16 cellular contexts compared by ENCODE assay signal in the genomic region with DNA sequence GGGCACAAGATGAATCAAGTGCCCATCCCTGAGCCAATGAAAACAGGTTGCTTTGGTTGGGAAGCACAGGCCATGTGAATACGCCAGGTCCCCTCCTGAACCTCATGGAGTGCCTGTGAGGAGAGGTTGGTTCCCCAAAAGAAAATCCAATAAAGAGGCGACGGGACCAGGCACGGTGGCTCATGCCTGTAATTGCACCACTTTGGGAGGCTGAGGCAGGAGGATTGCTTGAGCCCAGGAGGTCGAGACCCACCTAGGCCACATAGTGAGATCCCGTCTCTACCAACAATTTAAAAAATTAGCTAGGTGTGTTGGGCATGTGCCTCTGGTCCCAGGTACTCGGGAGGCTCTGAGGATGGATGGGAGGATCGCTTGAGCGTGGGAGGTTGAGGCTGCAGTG. TPM values are rescaled to one million over a fixed set of nuclear protein-coding genes. Genes with fewer than 3 reads are reported as not detected.
DNase-seq lines count a peak whose midpoint lies in the region; ATAC-seq and TF ChIP-seq lines count a peak whose summit lies in the region.
"Had no signal": no experiment of that assay in that cellular context is flagged by ENCODE, and none has a peak within 500 bp of the region (broad histone marks: within the 10 kb centered on the region; RNA-seq: fewer than 3 reads in every experiment).

No MANE protein-coding gene starts in this region.

- H4K20me1 ChIP-seq in mammary epithelial cell (ENCODE audit: insufficient read depth, low read length): no peaks in the 10 kb centered on the region

- peaks cover 4 to 8% of the 10 kb centered on the region in 2 donors for H3K4me1 ChIP-seq in neuronal stem cell (ENCODE audit: control insufficient read depth in 2 of 2, insufficient read depth in 1 of 2, low read depth in 1 of 2, low read length in 2 of 2)
- peaks cover 14% of the 10 kb centered on the region for H3K4me1 ChIP-seq in mammary epithelial cell (ENCODE audit: insufficient read depth, low read length)
- H3K4me1 ChIP-seq: Caco-2 had no signal

- no peaks in the 10 kb centered on the region for H3K9me3 ChIP-seq in CD4-positive, alpha-beta T cell (ENCODE audit: control insufficient read depth, low read length)
- H3K9me3 ChIP-seq in neuronal stem cell (replicated peaks in 1 of 2; ENCODE audit: control insufficient read depth in 2 of 2, insufficient read depth in 1 of 2, low read depth in 1 of 2, low read length in 2 of 2): no peaks in the 10 kb centered on the region
- no peaks in the 10 kb centered on the region for H3K9me3 ChIP-seq in mammary epithelial cell (replicated peaks; ENCODE audit: insufficient read depth, low read length)
- H3K9me3 ChIP-seq: Caco-2, HAP-1 had no signal

- CTCF ChIA-PET in activated CD4-positive, alpha-beta T cell treated with anti-CD3 and anti-CD28 coated beads, Interleukin-2, amount 10 ng/mL, durations not matched to agents 7 days and 5 days (lab: Charles Lee): interaction anchor here (0.6 to 2.6 kb wide), 6 partner anchors 19 to 449 kb away, joined by 3 to 9 read pairs (median 4); a partner anchor contains a TSS
- CTCF ChIA-PET in CD4-positive, alpha-beta T cell (lab: Charles Lee): interaction anchor here (0.6 to 0.7 kb wide), 2 partner anchors 33 to 37 kb away, joined by 3 read pairs; no protein-coding TSS in a partner anchor
- CTCF ChIA-PET in WTC11 (lab: Charles Lee): interaction anchor here (0.6 to 1.8 kb wide), 3 partner anchors 68 to 676 kb away, joined by 3 to 6 read pairs (median 4); no protein-coding TSS in a partner anchor
- CTCF ChIA-PET in mammary epithelial cell (lab: Charles Lee; ENCODE audit: low non-redundant PET): no interaction called here

- no peak for TF ChIP-seq CTCF in CD4-positive, alpha-beta T cell (IDR thresholded peaks at IDR 0.05)
- TF ChIP-seq CTCF in WTC11 (IDR thresholded peaks at IDR 0.05) (no peak), mammary epithelial cell (conservative IDR thresholded peaks at IDR 0.05 in 1 of 2, IDR thresholded peaks at IDR 0.05 in 1 of 2; ENCODE audit: extremely low read depth in 1 of 2, insufficient read depth in 1 of 2, low read depth in 1 of 2, low read length in 2 of 2) (no peak)

- H2BK120ac ChIP-seq in neuronal stem cell (ENCODE audit: low read depth, low read length): no peak overlapping the region

- H3K4me2 ChIP-seq in neuronal stem cell (ENCODE audit: insufficient read depth, low read length, poor library complexity, severe bottlenecking): no peak overlapping the region
- no peak overlapping the region for H3K4me2 ChIP-seq in mammary epithelial cell (ENCODE audit: insufficient read depth, low read depth, low read length)

- dilution Hi-C loops in mammary epithelial cell (cut with HindIII; ENCODE audit: low sequenced_read_pairs): no loop called here

- H3K79me2 ChIP-seq in mammary epithelial cell (ENCODE audit: insufficient read depth, low read length): peaks cover 4% of the 10 kb centered on the region

- no peak overlapping the region for H3K4me3 ChIP-seq in neuronal stem cell (ENCODE audit: low read length in 2 of 2)
- no peak overlapping the region for H3K4me3 ChIP-seq in mammary epithelial cell (replicated peaks in 1 of 3; ENCODE audit: insufficient read depth in 1 of 3, low read depth in 2 of 3, low read length in 3 of 3)
- H3K4me3 ChIP-seq: HAP-1 had no signal

- no peak overlapping the region for H3K27ac ChIP-seq in CD4-positive, alpha-beta T cell (ENCODE audit: low read depth, low read length)
- no peak overlapping the region for H3K27ac ChIP-seq in neuronal stem cell (replicated peaks; ENCODE audit: low read length)
- H3K27ac ChIP-seq in mammary epithelial cell (ENCODE audit: insufficient read depth, low read depth, low read length): no peak overlapping the region

- no peak for DNase-seq in activated CD4-positive, alpha-beta T cell treated with anti-CD3 and anti-CD28 coated beads, Interleukin-2, amount 10 ng/mL, durations not matched to agents 7 days and 5 days
- DNase-seq in activated CD4-positive, alpha-beta T cell treated with anti-CD3 and anti-CD28 coated beads for 4 hours: no peak
- DNase-seq in CD4-positive, alpha-beta T cell: no peak
- DNase-seq in WTC11 (ENCODE audit: low spot score): no peak
- DNase-seq in neuronal stem cell (ENCODE audit: low spot score): no peak
- no peak for DNase-seq in mammary epithelial cell
- no peak for DNase-seq in 8988T
- DNase-seq: C1 segment of cervical spinal cord; Caco-2; CD8-positive, alpha-beta T cell; DMS153; DND-41; GOT3; HFFc6 had no signal

- no CpG with 5 or more reads among the region's 9 CpGs for WGBS in neuronal stem cell (ENCODE audit: extremely low coverage in 2 of 2, insufficient read length in 2 of 2, insufficient replicate concordance in 1 of 2), 2 donors
- 73% methylated on average over 8 of the region's 9 CpGs for WGBS in mammary epithelial cell (ENCODE audit: low coverage, missing lambda C conversion rate)

- in situ Hi-C loops in mammary epithelial cell (cut with MboI; ENCODE audit: low sequenced_read_pairs in 2 of 2): loop anchor here in 1 of 2 donors (25.0 kb wide), 1 partner anchor 93 kb away; a partner anchor contains a TSS

- no peak overlapping the region for H2AK5ac ChIP-seq in neuronal stem cell (ENCODE audit: low read depth, low read length)

- no peak for ATAC-seq in CD4-positive, alpha-beta T cell (ENCODE audit: poor library complexity)
- ATAC-seq in WTC11: no peak
- no peak for ATAC-seq in HG03045 (IDR thresholded peaks at IDR 0.05; ENCODE audit: unreplicated experiment)
- ATAC-seq: CD8-positive, alpha-beta T cell had no signal

- H2BK5ac ChIP-seq in neuronal stem cell (ENCODE audit: low read length): no peak overlapping the region

- peak overlapping the region; percentile 73 for H3K27ac Mint-ChIP-seq in activated CD4-positive, alpha-beta T cell treated with anti-CD3 and anti-CD28 coated beads, Interleukin-2, amount 10 ng/mL, durations not matched to agents 7 days and 5 days
- H3K27ac Mint-ChIP-seq in CD4-positive, alpha-beta T cell: no peak overlapping the region
- H3K27ac Mint-ChIP-seq in WTC11: no peak overlapping the region
- H3K27ac Mint-ChIP-seq: CD8-positive, alpha-beta T cell; HFFc6 had no signal

- H3K18ac ChIP-seq in neuronal stem cell (ENCODE audit: low read length): no peak overlapping the region

- H3K9me3 Mint-ChIP-seq in activated CD4-positive, alpha-beta T cell treated with anti-CD3 and anti-CD28 coated beads, Interleukin-2, amount 10 ng/mL, durations not matched to agents 7 days and 5 days: no peaks in the 10 kb centered on the region
- H3K9me3 Mint-ChIP-seq in CD4-positive, alpha-beta T cell: no peaks in the 10 kb centered on the region
- no peaks in the 10 kb centered on the region for H3K9me3 Mint-ChIP-seq in WTC11
- H3K9me3 Mint-ChIP-seq: CD8-positive, alpha-beta T cell; HFFc6 had no signal

- no peak overlapping the region for H3K9ac ChIP-seq in neuronal stem cell (ENCODE audit: low read depth, low read length, poor library complexity)
- no peak overlapping the region for H3K9ac ChIP-seq in mammary epithelial cell (ENCODE audit: insufficient read depth, low read length)

- no peak overlapping the region for H4K91ac ChIP-seq in neuronal stem cell (ENCODE audit: low read depth, low read length, poor library complexity)

- POLR2A ChIA-PET in activated CD4-positive, alpha-beta T cell treated with anti-CD3 and anti-CD28 coated beads, Interleukin-2, amount 10 ng/mL, durations not matched to agents 7 days and 5 days (lab: Charles Lee): no interaction called here
- POLR2A ChIA-PET in CD4-positive, alpha-beta T cell (lab: Charles Lee): interaction anchor here (0.9 kb wide), 1 partner anchor 87 kb away, joined by 3 read pairs; no protein-coding TSS in a partner anchor
- POLR2A ChIA-PET in WTC11 (lab: Charles Lee): no interaction called here

- no peak overlapping the region for H2BK12ac ChIP-seq in neuronal stem cell (ENCODE audit: low read length)

- intact Hi-C loops in CD4-positive, alpha-beta T cell (cut with DNase I, micrococcal nuclease): no loop called here
- intact Hi-C loops in mammary epithelial cell (cut with micrococcal nuclease): no loop called here

- H4K8ac ChIP-seq in neuronal stem cell (ENCODE audit: low read depth, low read length): no peak overlapping the region

- H3K23ac ChIP-seq in neuronal stem cell (ENCODE audit: low read depth, low read length, poor library complexity): no peak overlapping the region

- H3K36me3 ChIP-seq in neuronal stem cell (replicated peaks in 1 of 2; ENCODE audit: control insufficient read depth in 2 of 2, insufficient read depth in 2 of 2, low read length in 2 of 2): no peaks in the 10 kb centered on the region
- no peaks in the 10 kb centered on the region for H3K36me3 ChIP-seq in mammary epithelial cell (ENCODE audit: insufficient read depth, low read length)
- H3K36me3 ChIP-seq: HAP-1 had no signal

- H3K4ac ChIP-seq in neuronal stem cell (ENCODE audit: low read length): no peak overlapping the region

- no peaks in the 10 kb centered on the region for H3K27me3 ChIP-seq in CD4-positive, alpha-beta T cell (ENCODE audit: control insufficient read depth, insufficient read depth, low read length)
- H3K27me3 ChIP-seq in neuronal stem cell (ENCODE audit: control insufficient read depth in 3 of 3, insufficient read depth in 3 of 3, low read depth in 1 of 3, low read length in 3 of 3) (peaks cover 0 to 23% (median 5%) of the 10 kb centered on the region in 3 experiments), mammary epithelial cell (ENCODE audit: insufficient read depth, low read length) (no peaks in the 10 kb centered on the region)

- H3K79me1 ChIP-seq in neuronal stem cell (ENCODE audit: low read depth, low read length): no peaks in the 10 kb centered on the region

- H3K14ac ChIP-seq in neuronal stem cell (ENCODE audit: low read length): peak overlapping the region; percentile 14

- H2BK15ac ChIP-seq in neuronal stem cell (ENCODE audit: low read length): no peak overlapping the region

- peaks cover 11% of the 10 kb centered on the region for H3K36me3 Mint-ChIP-seq in activated CD4-positive, alpha-beta T cell treated with anti-CD3 and anti-CD28 coated beads, Interleukin-2, amount 10 ng/mL, durations not matched to agents 7 days and 5 days (ENCODE audit: low read depth)
- H3K36me3 Mint-ChIP-seq in CD4-positive, alpha-beta T cell (ENCODE audit: low read depth): peaks cover 12% of the 10 kb centered on the region
- no peaks in the 10 kb centered on the region for H3K36me3 Mint-ChIP-seq in WTC11

- BruUV-seq in mammary epithelial cell (replicated peaks; lab: Mats Ljungman, UMichigan): no TSS peak

- H3K4me1 Mint-ChIP-seq in activated CD4-positive, alpha-beta T cell treated with anti-CD3 and anti-CD28 coated beads, Interleukin-2, amount 10 ng/mL, durations not matched to agents 7 days and 5 days: peaks cover 10% of the 10 kb centered on the region
- peaks cover 22% of the 10 kb centered on the region for H3K4me1 Mint-ChIP-seq in CD4-positive, alpha-beta T cell (ENCODE audit: low read depth)
- 0 out of 2 replicates have a peak, but pooled peaks cover 3% of the 10 kb centered on the region for H3K4me1 Mint-ChIP-seq in WTC11

- H3K4me3 Mint-ChIP-seq in activated CD4-positive, alpha-beta T cell treated with anti-CD3 and anti-CD28 coated beads, Interleukin-2, amount 10 ng/mL, durations not matched to agents 7 days and 5 days: no peak overlapping the region
- peak overlapping the region; percentile 42 for H3K4me3 Mint-ChIP-seq in CD4-positive, alpha-beta T cell
- H3K4me3 Mint-ChIP-seq in WTC11: no peak overlapping the region
- H3K4me3 Mint-ChIP-seq: CD8-positive, alpha-beta T cell; HFFc6 had no signal

- no peaks in the 10 kb centered on the region for H3K27me3 Mint-ChIP-seq in activated CD4-positive, alpha-beta T cell treated with anti-CD3 and anti-CD28 coated beads, Interleukin-2, amount 10 ng/mL, durations not matched to agents 7 days and 5 days
- no peaks in the 10 kb centered on the region for H3K27me3 Mint-ChIP-seq in CD4-positive, alpha-beta T cell
- H3K27me3 Mint-ChIP-seq in WTC11 (ENCODE audit: low read depth): peaks cover 55% of the 10 kb centered on the region

- H2AFZ ChIP-seq in neuronal stem cell (ENCODE audit: low read length) (no peak overlapping the region), mammary epithelial cell (ENCODE audit: low read depth, low read length) (no peak overlapping the region)

RNA-seq across cellular contexts. Expression of a gene that starts 3.5 kb away (rescaled TPM):
- total RNA-seq in activated CD4-positive, alpha-beta T cell treated with anti-CD3 and anti-CD28 coated beads, Interleukin-2, amount 10 ng/mL, durations not matched to agents 7 days and 5 days: 1,000 to 10,000 TPM; 1,809 to 1,847 TPM
- 100 to 1,000 TPM; 411 to 416 TPM for total RNA-seq in CD4-positive, alpha-beta T cell
- 6.2 to 10.0 TPM (median 6.5 TPM) in 3 replicates for total RNA-seq in WTC11 (2021)
- polyA plus RNA-seq in neuronal stem cell (2013, experiment 1 of 2): 7.0 TPM
- 6.8 TPM for polyA plus RNA-seq in neuronal stem cell (2013, experiment 2 of 2)
- total RNA-seq in mammary epithelial cell: 10 to 100 TPM; 10.2 to 27.1 TPM
- polyA plus RNA-seq in mammary epithelial cell: 42.9 TPM
- 10.1 TPM for polyA minus RNA-seq in mammary epithelial cell

RNA-seq across cellular contexts. Expression of a gene that starts 13.5 kb away (rescaled TPM):
- 100 to 1,000 TPM; 136 to 141 TPM for total RNA-seq in activated CD4-positive, alpha-beta T cell treated with anti-CD3 and anti-CD28 coated beads, Interleukin-2, amount 10 ng/mL, durations not matched to agents 7 days and 5 days
- 10 to 100 TPM; 41.3 to 46.3 TPM for total RNA-seq in CD4-positive, alpha-beta T cell
- total RNA-seq in WTC11 (2021) (191 to 206 TPM (median 192 TPM) in 3 replicates), mammary epithelial cell (100 to 1,000 TPM in 1 of 2 donors, 10 to 100 TPM in 1; 65.0 to 141 TPM)
- 174 TPM for polyA plus RNA-seq in neuronal stem cell (2013, experiment 1 of 2)
- polyA plus RNA-seq in neuronal stem cell (2013, experiment 2 of 2): 179 TPM
- 174 TPM for polyA plus RNA-seq in mammary epithelial cell
- polyA minus RNA-seq in mammary epithelial cell: 79.6 TPM

RNA-seq across cellular contexts. Expression of a gene that starts 13.7 kb away (rescaled TPM):
- total RNA-seq in activated CD4-positive, alpha-beta T cell treated with anti-CD3 and anti-CD28 coated beads, Interleukin-2, amount 10 ng/mL, durations not matched to agents 7 days and 5 days: 10 to 100 TPM; 54.1 to 95.0 TPM
- total RNA-seq in CD4-positive, alpha-beta T cell: 10 to 100 TPM; 18.4 to 28.0 TPM
- 37.2 to 77.0 TPM (median 53.2 TPM) in 3 replicates for total RNA-seq in WTC11 (2021)
- polyA plus RNA-seq in neuronal stem cell (2013, experiment 1 of 2): 9.3 TPM
- 11.5 TPM for polyA plus RNA-seq in neuronal stem cell (2013, experiment 2 of 2)
- total RNA-seq in mammary epithelial cell: 10 to 100 TPM; 18.3 to 20.7 TPM
- polyA plus RNA-seq in mammary epithelial cell: 10.3 TPM
- polyA minus RNA-seq in mammary epithelial cell: 38.9 TPM

RNA-seq across cellular contexts. Expression of a gene that starts 19.1 kb away (rescaled TPM):
- 10 to 100 TPM; 37.5 to 38.1 TPM for total RNA-seq in activated CD4-positive, alpha-beta T cell treated with anti-CD3 and anti-CD28 coated beads, Interleukin-2, amount 10 ng/mL, durations not matched to agents 7 days and 5 days
- 10 to 100 TPM; 15.0 to 16.1 TPM for total RNA-seq in CD4-positive, alpha-beta T cell
- total RNA-seq in WTC11 (2021) (7.1 to 11.3 TPM (median 8.3 TPM) in 3 replicates), mammary epithelial cell (10 to 100 TPM in 1 of 2 donors, 1 to 10 TPM in 1; 3.2 to 19.4 TPM)
- polyA plus RNA-seq in neuronal stem cell (2013, experiment 1 of 2): 7.7 TPM
- 7.4 TPM for polyA plus RNA-seq in neuronal stem cell (2013, experiment 2 of 2)
- polyA plus RNA-seq in mammary epithelial cell: 4.6 TPM
- polyA minus RNA-seq in mammary epithelial cell: 5.6 TPM

RNA-seq across cellular contexts. Expression of a gene that starts 56.9 kb away (rescaled TPM):
- total RNA-seq in activated CD4-positive, alpha-beta T cell treated with anti-CD3 and anti-CD28 coated beads, Interleukin-2, amount 10 ng/mL, durations not matched to agents 7 days and 5 days: 10 to 100 TPM; 65.4 to 69.2 TPM
- 10 to 100 TPM; 49.0 to 51.5 TPM for total RNA-seq in CD4-positive, alpha-beta T cell
- total RNA-seq in WTC11 (2021) (35.9 to 38.2 TPM (median 36.9 TPM) in 3 replicates), mammary epithelial cell (10 to 100 TPM; 24.7 to 44.4 TPM)
- 80.2 TPM for polyA plus RNA-seq in neuronal stem cell (2013, experiment 1 of 2)
- 78.2 TPM for polyA plus RNA-seq in neuronal stem cell (2013, experiment 2 of 2)
- 60.5 TPM for polyA plus RNA-seq in mammary epithelial cell
- 51.2 TPM for polyA minus RNA-seq in mammary epithelial cell

Comparison
In these comparisons a context has a peak if more than half of its experiments do, and no peak if none do; other contexts are left out.
1. RNA of a gene that starts 3.5 kb away (total RNA-seq): 1,809 to 1,847 TPM in activated CD4-positive, alpha-beta T cell treated with anti-CD3 and anti-CD28 coated beads, Interleukin-2, amount 10 ng/mL, durations not matched to agents 7 days and 5 days and 411 to 416 TPM in CD4-positive, alpha-beta T cell; 10.2 to 27.1 TPM in mammary epithelial cell and 6.2 to 10.0 TPM in WTC11; every median in the first group is over 10 times any median in the second.